In the genomic region with DNA sequence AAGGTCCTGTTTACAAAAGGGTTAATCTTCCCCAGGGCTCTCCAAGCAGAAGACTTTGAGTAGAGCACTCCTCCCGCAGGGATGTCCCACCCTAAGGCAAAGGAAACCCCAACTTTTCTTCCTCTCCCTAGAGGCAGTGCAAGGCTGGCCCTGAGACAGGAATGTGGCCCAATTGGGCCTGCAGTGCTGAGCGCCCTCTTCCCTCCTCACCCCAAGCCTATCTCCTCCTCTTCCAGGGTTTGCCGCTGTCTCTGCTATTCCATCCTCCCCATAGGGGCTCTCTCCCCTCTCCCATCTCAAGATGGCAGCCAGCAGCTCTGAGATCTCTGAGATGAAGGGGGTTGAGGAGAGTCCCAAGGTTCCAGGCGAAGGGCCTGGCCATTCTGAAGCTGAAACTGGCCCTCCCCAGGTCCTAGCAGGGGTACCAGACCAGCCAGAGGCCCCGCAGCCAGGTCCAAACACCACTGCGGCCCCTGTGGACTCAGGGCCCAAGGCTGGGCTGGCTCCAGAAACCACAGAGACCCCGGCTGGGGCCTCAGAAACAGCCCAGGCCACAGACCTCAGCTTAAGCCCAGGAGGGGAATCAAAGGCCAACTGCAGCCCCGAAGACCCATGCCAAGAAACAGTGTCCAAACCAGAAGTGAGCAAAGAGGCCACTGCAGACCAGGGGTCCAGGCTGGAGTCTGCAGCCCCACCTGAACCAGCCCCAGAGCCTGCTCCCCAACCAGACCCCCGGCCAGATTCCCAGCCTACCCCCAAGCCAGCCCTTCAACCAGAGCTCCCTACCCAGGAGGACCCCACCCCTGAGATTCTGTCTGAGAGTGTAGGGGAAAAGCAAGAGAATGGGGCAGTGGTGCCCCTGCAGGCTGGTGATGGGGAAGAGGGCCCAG, we compare ENCODE assay signal across 6 cellular contexts. TPM values are rescaled to one million over a fixed set of nuclear protein-coding genes. Genes with fewer than 3 reads are reported as not detected.
DNase-seq lines count a peak whose midpoint lies in the region; ATAC-seq and TF ChIP-seq lines count a peak whose summit lies in the region.

No MANE protein-coding gene starts in this region.

- no peak overlapping the region for H3K23ac ChIP-seq in H9 (ENCODE audit: insufficient read length, low read depth, low read length)

- H2BK20ac ChIP-seq in H9 (ENCODE audit: low read depth, low read length, poor library complexity, severe bottlenecking), result no peak overlapping the region

- H3K27ac Mint-ChIP-seq in H9, result no peak overlapping the region; a peak in 1 of 7 replicates

- no peak overlapping the region for H3T11ph ChIP-seq in H9 (ENCODE audit: low read length)

- H3K79me1 ChIP-seq in H9 (ENCODE audit: insufficient read depth, low read depth, low read length, poor library complexity, severe bottlenecking), result no peaks in the 10 kb centered on the region

- H3K4me3 ChIP-seq in neuron (ENCODE audit: low read length), result peak overlapping the region; percentile 83

- no peak overlapping the region for H2BK120ac ChIP-seq in H9 (ENCODE audit: low read depth, low read length, poor library complexity, severe bottlenecking)

- H4K20me1 ChIP-seq in H9 (ENCODE audit: control insufficient read depth, insufficient read depth, insufficient read length), result no peaks in the 10 kb centered on the region

- ATAC-seq in GM19463 (IDR thresholded peaks at IDR 0.05; ENCODE audit: unreplicated experiment), result no peak

- no peak overlapping the region for H3K56ac ChIP-seq in H9 (ENCODE audit: insufficient read length, low read depth, low read length)

- H3K27ac ChIP-seq in H9 (ENCODE audit: insufficient read length, low read depth, low read length), result no peak overlapping the region
- H3K27ac ChIP-seq in caudate nucleus (ENCODE audit: low read depth, low read length), result peak overlapping the region; percentile 94

- no peak overlapping the region for H2BK12ac ChIP-seq in H9 (ENCODE audit: insufficient read length, low read depth, low read length)

- H3K14ac ChIP-seq in H9 (ENCODE audit: insufficient read depth, low read length), result no peak overlapping the region; the same call in 1 of the 2 replicates

- DNase-seq in H9, result no peak
- DNase-seq in caudate nucleus (lab: John Stamatoyannopoulos, UW), result peak in 6 of 61 donors; percentile 23 to 62 (median 33)
- no peak for DNase-seq in NCI-H1694 treated with DMSO at 0.1 percent for 48 hours (lab: John Stamatoyannopoulos, UW)
- DNase-seq in iPS-NIHi7 (ENCODE audit: extremely low spot score), result no peak

- no CpG with 5 or more reads among the region's 9 CpGs for WGBS in H9 (ENCODE audit: extremely low coverage, insufficient read length, low lambda C conversion rate)

- H3K27me3 Mint-ChIP-seq in H9 (ENCODE audit: low read depth), result no peaks in the 10 kb centered on the region; the same call in 1 of the 2 replicates

- peak overlapping the region; percentile 78 for H3K4me2 ChIP-seq in H9 (ENCODE audit: insufficient read depth, insufficient read length, low read length)

- peaks cover 15 to 30% (median 19%) of the 10 kb centered on the region in 3 experiments for H3K36me3 Mint-ChIP-seq in H9 (ENCODE audit: insufficient read depth in 1 of 3, low read depth in 3 of 3)

- peak overlapping the region; percentile 80 to 96 for H3K4me3 Mint-ChIP-seq in H9

- H3K9me3 ChIP-seq in H9 (ENCODE audit: control insufficient read depth, low read depth, low read length) (no peaks in the 10 kb centered on the region), neuron (ENCODE audit: low read length) (no peaks in the 10 kb centered on the region)

- no peak overlapping the region for H4K91ac ChIP-seq in H9 (ENCODE audit: insufficient read length, low read depth, low read length)

- H3K4me1 ChIP-seq in H9 (ENCODE audit: insufficient read depth, low read length) (peaks cover 6% of the 10 kb centered on the region; the same call in 1 of the 2 replicates), neuron (ENCODE audit: insufficient read depth, low read length) (peaks cover 68% of the 10 kb centered on the region)

- H4K8ac ChIP-seq in H9 (replicated peaks; ENCODE audit: insufficient read length, low read depth, low read length), result no peak overlapping the region

- no peak overlapping the region for H3K18ac ChIP-seq in H9 (ENCODE audit: insufficient read length, low read depth, low read length)

- no peak overlapping the region for H4K5ac ChIP-seq in H9 (ENCODE audit: insufficient read length, low read depth, low read length)

- H3K79me2 ChIP-seq in H9 (ENCODE audit: insufficient read depth, low read length), result peaks cover 2% of the 10 kb centered on the region; the same call in 1 of the 2 replicates

- H2AK5ac ChIP-seq in H9 (ENCODE audit: insufficient read length, low read length), result no peak overlapping the region

- H2AFZ ChIP-seq in H9 (ENCODE audit: low read length), result no peak overlapping the region
- no peak overlapping the region for H2AFZ ChIP-seq in neuron (ENCODE audit: low read depth, low read length)

- no peak overlapping the region for H2BK5ac ChIP-seq in H9 (ENCODE audit: insufficient read length, low read length)

- H3K4ac ChIP-seq in H9 (ENCODE audit: low read depth, low read length), result no peak overlapping the region

- H2BK15ac ChIP-seq in H9 (ENCODE audit: low read depth, low read length), result no peak overlapping the region

- H3K36me3 ChIP-seq in neuron (ENCODE audit: insufficient read depth, low read length), result peaks cover 18% of the 10 kb centered on the region

- H3K9ac ChIP-seq in H9 (ENCODE audit: extremely low read depth, insufficient read length, low read length), result peak overlapping the region; percentile 47

- peaks cover 51 to 70% of the 10 kb centered on the region in 2 experiments for H3K4me1 Mint-ChIP-seq in H9

- no peak for TF ChIP-seq CTCF in H9 (conservative IDR thresholded peaks at IDR 0.05)

- no peaks in the 10 kb centered on the region; a peak in 2 of 5 replicates for H3K9me3 Mint-ChIP-seq in H9

- H3K27me3 ChIP-seq in H9 (ENCODE audit: insufficient read depth, low read length) (no peaks in the 10 kb centered on the region), neuron (ENCODE audit: insufficient read depth, low read length) (no peaks in the 10 kb centered on the region)

- peaks cover 43% of the 10 kb centered on the region for H3K23me2 ChIP-seq in H9 (ENCODE audit: insufficient read length, low read depth, low read length, poor library complexity, severe bottlenecking)

RNA-seq across cellular contexts. Expression of a gene that starts 1.0 kb away (rescaled TPM):
- total RNA-seq in H9 (2021), result 10.7 and 14.6 TPM in 2 replicates

RNA-seq across cellular contexts. Expression of a gene that starts 3.0 kb away (rescaled TPM):
- total RNA-seq in H9 (2021), result 65.3 and 67.8 TPM in 2 replicates

RNA-seq across cellular contexts. Expression of a gene that starts 6.7 kb away (rescaled TPM):
- total RNA-seq in H9 (2021), result 412 and 414 TPM in 2 replicates

RNA-seq across cellular contexts. Expression of a gene that starts 7.3 kb away (rescaled TPM):
- total RNA-seq in H9 (2021), result 2.5 and 3.1 TPM in 2 replicates

RNA-seq across cellular contexts. Expression of a gene that starts 22.4 kb away (rescaled TPM):
- total RNA-seq in H9 (2021), result 148 and 151 TPM in 2 replicates
